In genomic region chrX:124212622-124213021, GRCh38 we compare ENCODE assay signal across 13 cellular contexts.
DNase-seq lines count a peak whose midpoint lies in the region; ATAC-seq and TF ChIP-seq lines count a peak whose summit lies in the region.
"Had no signal": no experiment of that assay in that cellular context is flagged by ENCODE, and none has a peak within 500 bp of the region (broad histone marks: within the 10 kb centered on the region; RNA-seq: fewer than 3 reads in every experiment).

No MANE protein-coding gene starts in this region.

- H3K27me3 Mint-ChIP-seq in activated naive CD4-positive, alpha-beta T cell treated with anti-CD3 and anti-CD28 coated beads, Interleukin-2, amount 50 U/mL, for 24 hours, result no peaks in the 10 kb centered on the region

- H3K4me1 Mint-ChIP-seq in activated naive CD4-positive, alpha-beta T cell treated with anti-CD3 and anti-CD28 coated beads, Interleukin-2, amount 50 U/mL, for 24 hours, result peaks cover 57% of the 10 kb centered on the region

- DNase-seq in AML-193 (lab: John Stamatoyannopoulos, UW) (peak; percentile 69 to 79), RPMI8226 (peak; percentile 21), globus pallidus (ENCODE audit: low spot score) (no peak), erythroblast (lab: John Stamatoyannopoulos, UW) (no peak), islet precursor cell (no peak)
- DNase-seq: colonic mucosa, foreskin melanocyte, NCI-H1092, tibial artery had no signal

- H3K9me3 Mint-ChIP-seq in activated naive CD4-positive, alpha-beta T cell treated with anti-CD3 and anti-CD28 coated beads, Interleukin-2, amount 50 U/mL, for 24 hours, result no peaks in the 10 kb centered on the region

- no peak overlapping the region for H3K4me3 Mint-ChIP-seq in activated naive CD4-positive, alpha-beta T cell treated with anti-CD3 and anti-CD28 coated beads, Interleukin-2, amount 50 U/mL, for 24 hours

- peak; percentile 34 for ATAC-seq in GM19452 (IDR thresholded peaks at IDR 0.05; ENCODE audit: unreplicated experiment)
- no peak for ATAC-seq in GM19395 (IDR thresholded peaks at IDR 0.05; ENCODE audit: unreplicated experiment)
- ATAC-seq: HCT116 had no signal

- peaks cover 1% of the 10 kb centered on the region for H3K36me3 Mint-ChIP-seq in activated naive CD4-positive, alpha-beta T cell treated with anti-CD3 and anti-CD28 coated beads, Interleukin-2, amount 50 U/mL, for 24 hours

- peak overlapping the region; percentile 85 for H3K27ac Mint-ChIP-seq in activated naive CD4-positive, alpha-beta T cell treated with anti-CD3 and anti-CD28 coated beads, Interleukin-2, amount 50 U/mL, for 24 hours

- TF ChIP-seq POLR2A in erythroblast (IDR thresholded peaks at IDR 0.05; ENCODE audit: low read length), result no peak

Comparison
In these comparisons a context has a peak if more than half of its experiments do, and no peak if none do; other contexts are left out.
1. DNase-seq: peak in AML-193 (2 of 2) and RPMI8226 (single experiment); none in globus pallidus (single experiment), erythroblast (0 of 2) and islet precursor cell (single experiment).